1 cellular context compared by ENCODE assay signal in the genomic region with DNA sequence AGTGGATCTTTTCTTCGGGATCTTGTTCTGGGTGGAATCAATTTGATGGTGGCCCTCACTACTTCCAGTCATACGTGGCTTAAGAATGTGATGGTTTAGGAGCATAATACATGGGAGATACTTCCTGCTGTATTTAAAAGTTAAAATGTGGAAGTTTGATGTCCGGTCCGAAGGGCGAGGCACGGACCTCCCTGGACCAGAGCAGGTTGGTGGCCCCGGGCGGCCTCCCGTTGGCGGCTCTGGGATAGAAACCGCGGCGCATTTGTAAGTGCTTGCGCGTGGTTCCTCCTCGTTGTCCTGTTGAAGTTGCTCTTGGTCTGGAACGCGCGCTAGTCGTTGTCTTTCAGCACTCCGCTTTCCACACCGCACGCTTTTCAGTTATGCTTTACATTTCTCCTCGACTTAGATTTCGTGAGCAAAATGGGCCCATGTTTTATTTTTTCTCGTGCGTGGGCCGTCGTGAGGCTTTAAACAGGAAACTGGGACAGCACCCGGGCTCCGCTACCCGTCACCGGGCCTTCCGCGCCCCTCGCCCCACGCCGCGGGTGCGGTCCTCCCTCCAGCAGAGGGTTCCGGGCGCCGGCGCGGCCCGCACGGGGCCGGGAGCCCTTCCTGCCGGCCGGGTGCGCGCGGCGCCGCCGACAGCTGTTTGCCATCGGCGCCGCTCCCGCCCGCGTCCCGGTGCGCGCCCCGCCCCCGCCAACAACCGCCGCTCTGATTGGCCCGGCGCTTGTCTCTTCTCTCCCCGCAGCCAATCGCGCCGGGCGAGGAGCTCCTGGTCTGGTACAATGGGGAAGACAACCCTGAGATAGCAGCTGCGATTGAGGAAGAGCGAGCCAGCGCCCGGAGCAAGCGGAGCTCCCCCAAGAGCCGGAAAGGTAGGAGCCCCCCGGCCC.
A peak's percentile ranks its signal among the peaks of the same experiment; 100 is the strongest.
TF ChIP-seq lines count a peak whose summit lies in the region.

No MANE protein-coding gene starts in this region.

TF ChIP-seq in SK-N-SH, 30 proteins besides CTCF, POLR2A, EP300 and RAD21 (continued from another document):
- TF ChIP-seq, protein P1, sequence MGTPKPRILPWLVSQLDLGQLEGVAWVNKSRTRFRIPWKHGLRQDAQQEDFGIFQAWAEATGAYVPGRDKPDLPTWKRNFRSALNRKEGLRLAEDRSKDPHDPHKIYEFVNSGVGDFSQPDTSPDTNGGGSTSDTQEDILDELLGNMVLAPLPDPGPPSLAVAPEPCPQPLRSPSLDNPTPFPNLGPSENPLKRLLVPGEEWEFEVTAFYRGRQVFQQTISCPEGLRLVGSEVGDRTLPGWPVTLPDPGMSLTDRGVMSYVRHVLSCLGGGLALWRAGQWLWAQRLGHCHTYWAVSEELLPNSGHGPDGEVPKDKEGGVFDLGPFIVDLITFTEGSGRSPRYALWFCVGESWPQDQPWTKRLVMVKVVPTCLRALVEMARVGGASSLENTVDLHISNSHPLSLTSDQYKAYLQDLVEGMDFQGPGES (IDR thresholded peaks at IDR 0.05; ENCODE audit: low read depth, low read length), result peak; percentile 39; the same call in 1 of the 2 replicates
- TF ChIP-seq POLR2AphosphoS5 (IDR thresholded peaks at IDR 0.05; ENCODE audit: low read depth, low read length) (peak; percentile 80), TEAD4 (IDR thresholded peaks at IDR 0.05; ENCODE audit: borderline replicate concordance, insufficient read depth) (no peak), JUND (IDR thresholded peaks at IDR 0.05) (no peak), TAF1 (IDR thresholded peaks at IDR 0.05; ENCODE audit: borderline replicate concordance, low read depth, low read length) (peak; percentile 78), USF2 (IDR thresholded peaks at IDR 0.05; ENCODE audit: borderline replicate concordance, low read depth, low read length) (no peak), SMC3 (IDR thresholded peaks at IDR 0.05; ENCODE audit: low read depth, low read length) (no peak; the same call in 1 of the 2 replicates), ELF1 (IDR thresholded peaks at IDR 0.05) (peak; percentile 59; the same call in 1 of the 2 replicates)
